8 cellular contexts compared by ENCODE assay signal in genomic region chr1:42456010-42456753, GRCh38. TPM values are rescaled to one million over a fixed set of nuclear protein-coding genes. Genes with fewer than 3 reads are reported as not detected.
A peak's percentile ranks its signal among the peaks of the same experiment; 100 is the strongest.
DNase-seq lines count a peak whose midpoint lies in the region; ATAC-seq, FAIRE-seq and TF ChIP-seq lines count a peak whose summit lies in the region.

Gene PPCS (plus strand): TSS chr1:42456543. CDS start chr1:42456566, 23 bp downstream.
Gene ZMYND12 (minus strand): TSS chr1:42456022. CDS start chr1:42455997, 25 bp downstream.

- peak; percentile 5 for FAIRE-seq in keratinocyte (lab: Jason Lieb, UNC)

- intact Hi-C loops in activated B cell treated with CpG ODN at 0.5 μM for 24 hours (cut with micrococcal nuclease) = loop anchor here (1.0 to 10.0 kb wide), 7 partner anchors 121 to 1519 kb away; partner anchors contain the start of genes ATP6V0B, B4GALT2, C1orf50 and DPH2

- peaks cover 46% of the 10 kb centered on the region for H3K36me3 Mint-ChIP-seq in activated B cell treated with CpG ODN at 0.5 μM for 24 hours (ENCODE audit: low read depth)

- no peaks in the 10 kb centered on the region for H3K9me1 ChIP-seq in keratinocyte (ENCODE audit: control insufficient read depth, extremely low read depth, insufficient read depth, low read length)

- peak; percentile 78 for ATAC-seq in GM18867 (IDR thresholded peaks at IDR 0.05; ENCODE audit: unreplicated experiment)
- ATAC-seq in HG03097 (IDR thresholded peaks at IDR 0.05; ENCODE audit: low FRiP score, unreplicated experiment) = peak; percentile 85
- ATAC-seq in activated B cell treated with CpG ODN at 0.5 μM for 24 hours (ENCODE audit: low read depth) = peak; percentile 86

- peak within 1 kb of the TSS; percentile 81 for H3K4me2 ChIP-seq in keratinocyte (ENCODE audit: control insufficient read depth, extremely low read depth, insufficient read depth, low read depth, low read length)

- no peaks in the 10 kb centered on the region for H4K20me1 ChIP-seq in keratinocyte (ENCODE audit: control insufficient read depth, extremely low read depth, insufficient read depth, low read length)

- DNase-seq in AG04450 (ENCODE audit: low read depth, low spot score) (peak; percentile 33), NCI-H2196 (lab: John Stamatoyannopoulos, UW; ENCODE audit: unreplicated experiment) (peak; percentile 92), activated B cell treated with CpG ODN at 0.5 μM for 24 hours (peak; percentile 91), caudate nucleus (lab: John Stamatoyannopoulos, UW) (peak in 60 of 61 donors; percentile 23 to 92 (median 81)), keratinocyte (ENCODE audit: low read depth, low spot score) (no peak)
- DNase-seq in stimulated activated CD4-positive, alpha-beta T cell treated with anti-CD3 and anti-CD28 coated beads, Interleukin-12 subunit alpha, Interleukin-12 subunit beta, amount 100 ng/mL, for 48 hours (ENCODE audit: low read depth in 2 of 3, low spot score in 1 of 3) = peak; percentile 86 to 92 (median 89)

- no peaks in the 10 kb centered on the region for H3K27me3 Mint-ChIP-seq in activated B cell treated with CpG ODN at 0.5 μM for 24 hours

- peak within 1 kb of the TSS; percentile 99 for H2AFZ ChIP-seq in keratinocyte (ENCODE audit: control insufficient read depth, low read length)

- no peaks in the 10 kb centered on the region for H3K9me3 Mint-ChIP-seq in activated B cell treated with CpG ODN at 0.5 μM for 24 hours

- peaks cover 3% of the 10 kb centered on the region for H3K27me3 ChIP-seq in AG04450 (ENCODE audit: control insufficient read depth, insufficient read depth, low read length)
- no peaks in the 10 kb centered on the region for H3K27me3 ChIP-seq in keratinocyte (ENCODE audit: control insufficient read depth, extremely low read depth, insufficient read depth, low read length)

- peak within 1 kb of the TSS; percentile 92 for H3K9ac ChIP-seq in keratinocyte (ENCODE audit: control insufficient read depth, extremely low read depth, insufficient read depth, low read length)

- H3K9me3 ChIP-seq in AG04450 (ENCODE audit: control insufficient read depth, insufficient read depth, low read length) (peaks cover 11% of the 10 kb centered on the region; the same call in 1 of the 2 replicates), keratinocyte (ENCODE audit: control insufficient read depth, low read depth, low read length) (no peaks in the 10 kb centered on the region)

- H3K27ac ChIP-seq in AG04450 (ENCODE audit: low read depth, low read length) (peak within 1 kb of the TSS; percentile 73), caudate nucleus (ENCODE audit: low read depth, low read length) (peak within 1 kb of the TSS; percentile 94), keratinocyte (ENCODE audit: control insufficient read depth, insufficient read depth, low read length) (peak within 1 kb of the TSS; percentile 91)

- CTCF ChIA-PET in AG04450 (lab: Charles Lee) (no interaction called here), activated B cell treated with CpG ODN at 0.5 μM for 24 hours (lab: Charles Lee) (no interaction called here)

- dilution Hi-C loops in keratinocyte (cut with MboI; ENCODE audit: extremely low pct_ligation_motif_present, low sequenced_read_pairs) = no loop called here

- H3K27ac Mint-ChIP-seq in activated B cell treated with CpG ODN at 0.5 μM for 24 hours = peak within 1 kb of the TSS; percentile 98

- peaks cover 1 to 3% of the 10 kb centered on the region in 2 experiments for H3K36me3 ChIP-seq in keratinocyte (ENCODE audit: control insufficient read depth in 2 of 2, extremely low read depth in 1 of 2, insufficient read depth in 2 of 2, low read length in 2 of 2)

- H3K4me1 Mint-ChIP-seq in activated B cell treated with CpG ODN at 0.5 μM for 24 hours = peaks cover 27% of the 10 kb centered on the region

- POLR2A ChIA-PET in AG04450 (lab: Yijun Ruan, JAX) (no interaction called here), activated B cell treated with CpG ODN at 0.5 μM for 24 hours (lab: Charles Lee) (interaction anchor here (1.0 to 1.8 kb wide), 6 partner anchors 9 to 1476 kb away, joined by 3 to 15 read pairs (median 3); partner anchors contain the start of genes CTPS1 and YBX1)

- H3K4me3 Mint-ChIP-seq in activated B cell treated with CpG ODN at 0.5 μM for 24 hours = peak within 1 kb of the TSS; percentile 91

- H3K4me3 ChIP-seq in AG04450 (ENCODE audit: low read depth, low read length) (peak within 1 kb of the TSS; percentile 81), keratinocyte (ENCODE audit: control insufficient read depth in 2 of 3, extremely low read depth in 1 of 3, insufficient read depth in 2 of 3, low read depth in 1 of 3, low read length in 3 of 3) (peak within 1 kb of the TSS; percentile 68 to 89 (median 73))

- peaks cover 13% of the 10 kb centered on the region for H3K79me2 ChIP-seq in keratinocyte (ENCODE audit: control insufficient read depth, insufficient read depth, low read length)

- H3K4me1 ChIP-seq in keratinocyte (ENCODE audit: control insufficient read depth, extremely low read depth, insufficient read depth, low read length) = peaks cover 12% of the 10 kb centered on the region

- TF ChIP-seq CTCF in AG04450 (IDR thresholded peaks at IDR 0.05; ENCODE audit: low read depth, low read length) (no peak; the same call in 1 of the 2 replicates), activated B cell treated with CpG ODN at 0.5 μM for 24 hours (IDR thresholded peaks at IDR 0.05) (no peak), keratinocyte (optimal IDR thresholded peaks at IDR 0.05 in 1 of 3, IDR thresholded peaks at IDR 0.05 in 1 of 3, conservative IDR thresholded peaks at IDR 0.05 in 1 of 3; ENCODE audit: extremely low read depth in 1 of 3, insufficient read depth in 2 of 3, low read length in 3 of 3) (peak in 2 of 3 experiments; percentile 7 to 26)

RNA-seq across cellular contexts. Expression of gene PPCS, which starts in this region (rescaled TPM):
- polyA plus RNA-seq in AG04450 (2011; rRNA removed) = 25.4 and 36.8 TPM in 2 replicates
- polyA minus RNA-seq in AG04450 (2011; rRNA and poly(A)+ RNA removed) = 6.5 and 10.5 TPM in 2 replicates
- 63.1 and 65.3 TPM in 2 replicates for total RNA-seq in activated B cell treated with CpG ODN at 0.5 μM for 24 hours
- polyA plus RNA-seq in keratinocyte = 31.5 to 47.3 TPM (median 44.1 TPM) in 3 replicates
- 78.2 TPM for polyA plus RNA-seq in keratinocyte (2011; ENCODE audit: low read depth)
- 39.6 and 55.7 TPM in 2 replicates for polyA plus RNA-seq in keratinocyte (2011; cell fraction: cytosol; rRNA removed)
- polyA plus RNA-seq in keratinocyte (2011; cell fraction: nucleus; rRNA removed) = 29.5 and 30.2 TPM in 2 replicates
- polyA plus RNA-seq in keratinocyte (2012; ENCODE audit: low replicate concordance) = 44.8 and 49.9 TPM in 2 replicates
- polyA minus RNA-seq in keratinocyte = 6.9 to 10.9 TPM (median 10.7 TPM) in 3 replicates
- polyA minus RNA-seq in keratinocyte (2011; cell fraction: cytosol; rRNA and poly(A)+ RNA removed) = 24.0 TPM
- polyA minus RNA-seq in keratinocyte (2011; cell fraction: nucleus; rRNA and poly(A)+ RNA removed) = 5.2 and 6.4 TPM in 2 replicates

RNA-seq across cellular contexts. Expression of gene ZMYND12, which starts in this region (rescaled TPM):
- 0.36 and 0.42 TPM in 2 replicates for polyA plus RNA-seq in AG04450 (2011; rRNA removed)
- polyA minus RNA-seq in AG04450 (2011; rRNA and poly(A)+ RNA removed) = 0.46 TPM in 1 of 2 replicates, not detected in the other
- total RNA-seq in activated B cell treated with CpG ODN at 0.5 μM for 24 hours = 0.53 and 0.56 TPM in 2 replicates
- polyA plus RNA-seq in keratinocyte = 0.15 to 0.31 TPM (median 0.24 TPM) in 3 replicates
- polyA plus RNA-seq in keratinocyte (2011; ENCODE audit: low read depth) = 0.60 TPM
- 0.19 and 0.40 TPM in 2 replicates for polyA plus RNA-seq in keratinocyte (2011; cell fraction: cytosol; rRNA removed)
- 0.12 and 0.15 TPM in 2 replicates for polyA plus RNA-seq in keratinocyte (2011; cell fraction: nucleus; rRNA removed)
- 0.80 TPM in 1 of 2 replicates, not detected in the other for polyA plus RNA-seq in keratinocyte (2012; ENCODE audit: low replicate concordance)
- polyA minus RNA-seq in keratinocyte = 0.33 to 0.74 TPM in 2 of 3 replicates, not detected in the other
- not detected for polyA minus RNA-seq in keratinocyte (2011; cell fraction: cytosol; rRNA and poly(A)+ RNA removed)
- polyA minus RNA-seq in keratinocyte (2011; cell fraction: nucleus; rRNA and poly(A)+ RNA removed) = not detected in 2 replicates

Comparison
In these comparisons a context has a peak if more than half of its experiments do, and no peak if none do; other contexts are left out.
1. CTCF ChIP-seq: peak in keratinocyte (2 of 3); none in AG04450 (single experiment) and activated B cell treated with CpG ODN at 0.5 μM for 24 hours (single experiment).
2. Peak in every context shown above with its lines, with median percentiles within 50 percentile points of each other: H3K27ac ChIP-seq and ATAC-seq.